16 cellular contexts compared by ENCODE assay signal in the genomic region with DNA sequence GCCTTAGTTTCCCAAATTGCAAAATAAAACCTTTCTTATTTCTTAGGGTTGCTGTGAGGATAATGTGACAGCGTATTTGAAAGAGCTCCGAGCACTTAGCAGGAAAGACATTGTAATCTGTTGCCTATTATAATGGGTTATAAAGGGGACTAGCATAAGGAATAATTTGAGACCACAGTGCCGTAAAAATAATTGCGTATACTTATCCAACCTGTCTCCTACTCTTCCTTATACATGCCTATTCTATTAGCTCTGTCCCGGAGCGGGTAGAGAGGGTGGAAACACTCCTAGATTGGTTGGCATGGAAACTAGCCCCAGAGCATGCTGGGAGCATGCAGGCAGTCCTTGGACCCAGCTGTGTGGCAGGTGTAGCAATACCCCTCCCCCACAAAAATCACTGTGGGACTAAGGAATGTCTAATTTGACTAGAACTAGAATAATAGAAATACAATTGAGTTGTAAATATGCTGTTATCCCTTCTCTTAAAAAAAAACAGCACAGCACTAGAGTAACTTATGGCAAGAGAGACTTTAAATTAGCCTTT.
DNase-seq lines count a peak whose midpoint lies in the region; ATAC-seq, FAIRE-seq and TF ChIP-seq lines count a peak whose summit lies in the region.
"Had no signal": no experiment of that assay in that cellular context is flagged by ENCODE, and none has a peak within 500 bp of the region (broad histone marks: within the 10 kb centered on the region; RNA-seq: fewer than 3 reads in every experiment).

No MANE protein-coding gene starts in this region.

- no peaks in the 10 kb centered on the region for H3K4me1 Mint-ChIP-seq in activated T-helper 17 cell treated with anti-CD3 and anti-CD28 coated beads, Interleukin-2, amount 50 U/mL, for 72 hours

- H3K4me3 Mint-ChIP-seq in activated T-helper 17 cell treated with anti-CD3 and anti-CD28 coated beads, Interleukin-2, amount 50 U/mL, for 72 hours, result no peak overlapping the region
- H3K4me3 Mint-ChIP-seq: activated CD8-positive, alpha-beta T cell treated with anti-CD3 and anti-CD28 coated beads, Interleukin-2, amount 10 ng/mL, durations not matched to agents 7 days and 5 days had no signal

- peak overlapping the region in 1 of 2 donors; percentile 36 for H3K9ac ChIP-seq in mucosa of rectum (ENCODE audit: low read depth in 1 of 2, low read length in 2 of 2)
- H3K9ac ChIP-seq: parathyroid adenoma had no signal

- no peaks in the 10 kb centered on the region for H3K9me3 Mint-ChIP-seq in activated T-helper 17 cell treated with anti-CD3 and anti-CD28 coated beads, Interleukin-2, amount 50 U/mL, for 72 hours

- peak overlapping the region; percentile 4 to 45 for H3K4me3 ChIP-seq in mucosa of rectum (ENCODE audit: low read length in 2 of 2)

- no peaks in the 10 kb centered on the region for H3K36me3 Mint-ChIP-seq in activated T-helper 17 cell treated with anti-CD3 and anti-CD28 coated beads, Interleukin-2, amount 50 U/mL, for 72 hours (ENCODE audit: low read depth)

- no peaks in the 10 kb centered on the region for H3K9me3 ChIP-seq in mucosa of rectum (ENCODE audit: control insufficient read depth in 2 of 2, low read length in 2 of 2)

- H3K4me1 ChIP-seq in mucosa of rectum (ENCODE audit: control insufficient read depth in 2 of 2, insufficient read depth in 2 of 2, low read length in 2 of 2) (peaks cover 7 to 14% of the 10 kb centered on the region in 2 donors), foreskin keratinocyte (no peaks in the 10 kb centered on the region)
- H3K4me1 ChIP-seq: parathyroid adenoma had no signal

- no peaks in the 10 kb centered on the region for H3K36me3 ChIP-seq in mucosa of rectum (ENCODE audit: control insufficient read depth in 2 of 2, insufficient read depth in 2 of 2, low read length in 2 of 2)

- no peak for TF ChIP-seq CTCF in foreskin keratinocyte (conservative IDR thresholded peaks at IDR 0.05)

- H3K27ac ChIP-seq in mucosa of rectum (ENCODE audit: low read depth in 2 of 2, low read length in 2 of 2) (peak overlapping the region in 1 of 2 donors; percentile 33), foreskin keratinocyte (no peak overlapping the region)
- H3K27ac ChIP-seq: parathyroid adenoma had no signal

- H3K27me3 ChIP-seq in mucosa of rectum (ENCODE audit: control insufficient read depth in 2 of 2, insufficient read depth in 2 of 2, low read length in 2 of 2) (no peaks in the 10 kb centered on the region), foreskin keratinocyte (peaks cover 64% of the 10 kb centered on the region)

- DNase-seq in Ammon's horn (ENCODE audit: low spot score) (peak; percentile 20), NCI-H1436 (lab: John Stamatoyannopoulos, UW) (peak; percentile 62), SHP77 (lab: John Stamatoyannopoulos, UW) (peak; percentile 66 to 68), foreskin keratinocyte (no peak), H54 (ENCODE audit: insufficient read length, low spot score) (no peak)
- DNase-seq: activated CD8-positive, alpha-beta T cell treated with anti-CD3 and anti-CD28 coated beads, Interleukin-2, amount 10 ng/mL, durations not matched to agents 7 days and 5 days; activated naive CD4-positive, alpha-beta T cell treated with Interleukin-2 at 50 U/mL for 16 hours; central memory CD4-positive, alpha-beta T cell; GF-D8; IMR-90; NCI-H1930 had no signal

- TF ChIP-seq POLR2A in H54 (IDR thresholded peaks at IDR 0.05; ENCODE audit: low read depth, low read length), result no peak

- no peak for FAIRE-seq in H54 (lab: Jason Lieb, UNC)
- FAIRE-seq: endothelial cell of umbilical vein had no signal

- ATAC-seq in foreskin keratinocyte, result no peak
- ATAC-seq in GM19324 (IDR thresholded peaks at IDR 0.05; ENCODE audit: low FRiP score, unreplicated experiment), result no peak
- ATAC-seq in activated T-helper 17 cell treated with anti-CD3 and anti-CD28 coated beads, Interleukin-2, amount 50 U/mL, for 72 hours (replicated peaks), result no peak
- ATAC-seq: activated CD8-positive, alpha-beta T cell treated with anti-CD3 and anti-CD28 coated beads, Interleukin-2, amount 10 ng/mL, durations not matched to agents 7 days and 5 days had no signal

- peaks cover 8% of the 10 kb centered on the region for H3K27me3 Mint-ChIP-seq in activated T-helper 17 cell treated with anti-CD3 and anti-CD28 coated beads, Interleukin-2, amount 50 U/mL, for 72 hours

- no peak overlapping the region for H3K27ac Mint-ChIP-seq in activated T-helper 17 cell treated with anti-CD3 and anti-CD28 coated beads, Interleukin-2, amount 50 U/mL, for 72 hours
- H3K27ac Mint-ChIP-seq: activated CD8-positive, alpha-beta T cell treated with anti-CD3 and anti-CD28 coated beads, Interleukin-2, amount 10 ng/mL, durations not matched to agents 7 days and 5 days had no signal

Comparison
In these comparisons a context has a peak if more than half of its experiments do, and no peak if none do; other contexts are left out.
1. DNase-seq: peak in Ammon's horn (single experiment), NCI-H1436 (single experiment) and SHP77 (2 of 2); none in foreskin keratinocyte (0 of 2) and H54 (single experiment).